Comparison of ENCODE assay signal across 23 cellular contexts in genomic region chr5:109246841-109247592, GRCh38.
"Had no signal": no experiment of that assay in that cellular context is flagged by ENCODE, and none has a peak within 500 bp of the region (broad histone marks: within the 10 kb centered on the region; RNA-seq: fewer than 3 reads in every experiment).

No MANE protein-coding gene starts in this region.

- ATAC-seq: esophagus mucosa, gastrocnemius medialis, heart left ventricle, left cardiac atrium, left lung, left ventricle myocardium superior, lower lobe of right lung, mucosa of descending colon had no signal

- H3K27ac Mint-ChIP-seq: immature natural killer cell, mesothelial cell of epicardium had no signal

- DNase-seq: dermis blood vessel endothelial cell; dorsolateral prefrontal cortex; effector CD4-positive, alpha-beta T cell; effector memory CD4-positive, alpha-beta T cell; erythroblast; esophagus squamous epithelium; foreskin fibroblast; foreskin melanocyte; gastrocnemius medialis; heart left ventricle; hypothalamus; immature natural killer cell; left cardiac atrium; left lung; left ventricle myocardium superior; lower lobe of right lung; mesenchymal stem cell; mucosa of descending colon had no signal

- H3K27me3 ChIP-seq: dorsolateral prefrontal cortex, esophagus squamous epithelium, gastrocnemius medialis, heart left ventricle, hepatocyte, left lung had no signal

- H3K9me3 ChIP-seq: gastrocnemius medialis had no signal

- H3K4me3 ChIP-seq: coronary artery, dorsolateral prefrontal cortex, esophagus squamous epithelium, gastrocnemius medialis, heart left ventricle, hepatocyte, left lung, lower lobe of right lung, mucosa of descending colon had no signal

- H3K27ac ChIP-seq: coronary artery, dorsolateral prefrontal cortex, epithelial cell of prostate, esophagus squamous epithelium, gastrocnemius medialis, heart left ventricle, hepatocyte, left lung, lower lobe of right lung had no signal

- H3K4me1 Mint-ChIP-seq: immature natural killer cell had no signal

- H3K4me1 ChIP-seq: esophagus squamous epithelium, heart left ventricle, left lung, lower lobe of right lung had no signal

- H3K4me3 Mint-ChIP-seq: immature natural killer cell, mesothelial cell of epicardium had no signal

- H3K36me3 ChIP-seq: esophagus squamous epithelium, gastrocnemius medialis, heart left ventricle, left lung, lower lobe of right lung had no signal
